Comparison of ENCODE assay signal across 20 cellular contexts in the genomic region with DNA sequence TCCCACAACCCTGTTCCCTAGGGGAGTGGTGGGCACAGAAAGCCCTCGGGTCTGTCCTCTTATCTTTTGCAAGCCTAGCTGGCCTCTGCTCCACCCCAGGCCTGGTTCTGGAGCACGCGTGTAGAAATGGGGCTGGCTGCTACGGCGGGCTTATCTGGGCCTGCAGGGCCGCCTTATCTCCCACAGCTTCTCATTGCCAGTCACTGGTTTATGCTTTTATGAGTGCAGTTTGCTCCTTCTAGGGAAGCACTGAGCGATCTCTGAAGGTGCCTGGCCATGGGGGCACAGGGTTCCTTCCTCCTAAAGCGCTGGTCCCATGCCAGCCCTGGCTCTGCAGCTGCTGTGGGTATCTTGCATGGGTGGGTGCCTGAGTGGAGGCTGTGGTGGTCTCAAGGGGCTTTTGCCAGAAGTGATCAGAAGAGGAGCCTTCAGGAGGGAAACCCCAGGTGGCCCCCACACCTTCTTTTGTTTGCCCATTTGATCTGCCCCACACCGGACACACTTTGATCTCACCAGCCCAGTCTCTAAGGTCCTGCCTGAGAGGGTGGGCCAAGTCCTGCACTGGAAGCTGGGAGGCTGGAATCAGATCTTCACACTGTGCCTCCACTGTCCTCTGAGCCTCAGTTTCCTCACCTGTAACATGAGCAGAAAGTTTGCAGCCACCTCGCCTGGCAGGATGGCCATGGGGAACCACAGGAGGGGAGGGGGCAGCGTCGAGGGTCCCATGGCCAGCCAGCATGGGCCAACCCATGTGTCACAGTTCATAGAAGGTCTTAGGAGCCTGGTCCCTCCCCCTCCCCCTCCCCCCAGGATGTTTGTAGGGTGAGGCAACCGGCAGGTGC.
DNase-seq lines count a peak whose midpoint lies in the region; TF ChIP-seq lines count a peak whose summit lies in the region.
"Had no signal": no experiment of that assay in that cellular context is flagged by ENCODE, and none has a peak within 500 bp of the region (broad histone marks: within the 10 kb centered on the region; RNA-seq: fewer than 3 reads in every experiment).

No MANE protein-coding gene starts in this region.

- H3K27ac ChIP-seq in HUES6 (ENCODE audit: low read depth, low read length) = no peak overlapping the region
- H3K27ac ChIP-seq in stomach = peak overlapping the region in 1 of 5 donors; percentile 48
- H3K27ac ChIP-seq: breast epithelium, KMS-11, neural progenitor cell, psoas muscle, VCaP had no signal

- intact Hi-C loops in stomach (cut with DNase I; ENCODE audit: low total_unique reads) = no loop called here

- TF ChIP-seq POLR2A in stomach (IDR thresholded peaks at IDR 0.05) = no peak

- H3K9ac ChIP-seq in HUES6 (ENCODE audit: low read length) = peak overlapping the region; percentile 32
- H3K9ac ChIP-seq: KMS-11, neural progenitor cell had no signal

- WGBS in stomach, 5 donors = 33 to 47% (median 40%) methylated on average over 12 to 13 of the region's 13 CpGs

- no peak for TF ChIP-seq EP300 in stomach (IDR thresholded peaks at IDR 0.05)

- peak; percentile 47 for DNase-seq in UCSD-AML1 (lab: John Stamatoyannopoulos, UW; ENCODE audit: unreplicated experiment)
- peak; percentile 80 for DNase-seq in islet precursor cell
- peak; percentile 49 for DNase-seq in stomach
- no peak for DNase-seq in activated gamma-delta T cell (lab: John Stamatoyannopoulos, UW)
- no peak for DNase-seq in activated CD4-positive, alpha-beta T cell treated with anti-CD3 and anti-CD28 coated beads, Interleukin-2, amount 50 U/mL, for 48 hours
- DNase-seq in NOMO-1 treated with DMSO at 0.1 percent for 48 hours (lab: John Stamatoyannopoulos, UW; ENCODE audit: unreplicated experiment) = no peak
- DNase-seq: activated CD4-positive, alpha-beta memory T cell treated with anti-CD3 and anti-CD28 coated beads for 36 hours; activated effector memory CD4-positive, alpha-beta T cell treated with Interleukin-2 at 50 U/mL for 16 hours; CD4-positive, alpha-beta memory T cell; GF-D8; head of caudate nucleus; NCI-H1694; NCI-H526 treated with DMSO at 0.1 percent for 48 hours had no signal

- no peaks in the 10 kb centered on the region for H3K36me3 ChIP-seq in HUES6 (ENCODE audit: control insufficient read depth, insufficient read depth, low read length)
- no peaks in the 10 kb centered on the region for H3K36me3 ChIP-seq in stomach
- H3K36me3 ChIP-seq: breast epithelium, HAP-1, neural progenitor cell had no signal

- H3K4me1 ChIP-seq in HUES6 (ENCODE audit: control insufficient read depth, insufficient read depth, low read length) (peaks cover 3% of the 10 kb centered on the region; the same call in 1 of the 2 replicates), stomach (peaks cover 7 to 22% (median 17%) of the 10 kb centered on the region in 4 donors)
- H3K4me1 ChIP-seq: breast epithelium, HAP-1, neural progenitor cell had no signal

- H3K4me3 ChIP-seq in HUES6 (ENCODE audit: low read depth, low read length) (no peak overlapping the region), stomach (no peak overlapping the region)
- H3K4me3 ChIP-seq: breast epithelium, HAP-1, neural progenitor cell, psoas muscle had no signal

- TF ChIP-seq CTCF in stomach (IDR thresholded peaks at IDR 0.05) = no peak

- no peaks in the 10 kb centered on the region for H3K27me3 ChIP-seq in HUES6 (ENCODE audit: control insufficient read depth, insufficient read depth, low read length)
- H3K27me3 ChIP-seq in stomach = peaks cover 0 to 62% (median 15%) of the 10 kb centered on the region in 3 donors
- H3K27me3 ChIP-seq: breast epithelium, neural progenitor cell had no signal

- H3K9me3 ChIP-seq in HUES6 (ENCODE audit: control insufficient read depth, insufficient read depth, low read depth, low read length) = no peaks in the 10 kb centered on the region
- no peaks in the 10 kb centered on the region for H3K9me3 ChIP-seq in stomach
- H3K9me3 ChIP-seq: breast epithelium, HAP-1, psoas muscle had no signal

Comparison
In these comparisons a context has a peak if more than half of its experiments do, and no peak if none do; other contexts are left out.
1. DNase-seq: peak in UCSD-AML1 (single experiment), islet precursor cell (single experiment) and stomach (single experiment); none in activated gamma-delta T cell (single experiment), activated CD4-positive, alpha-beta T cell treated with anti-CD3 and anti-CD28 coated beads, Interleukin-2, amount 50 U/mL, for 48 hours (0 of 2) and NOMO-1 treated with DMSO at 0.1 percent for 48 hours (single experiment).